Comparison of ENCODE assay signal across 8 cellular contexts in the genomic region with DNA sequence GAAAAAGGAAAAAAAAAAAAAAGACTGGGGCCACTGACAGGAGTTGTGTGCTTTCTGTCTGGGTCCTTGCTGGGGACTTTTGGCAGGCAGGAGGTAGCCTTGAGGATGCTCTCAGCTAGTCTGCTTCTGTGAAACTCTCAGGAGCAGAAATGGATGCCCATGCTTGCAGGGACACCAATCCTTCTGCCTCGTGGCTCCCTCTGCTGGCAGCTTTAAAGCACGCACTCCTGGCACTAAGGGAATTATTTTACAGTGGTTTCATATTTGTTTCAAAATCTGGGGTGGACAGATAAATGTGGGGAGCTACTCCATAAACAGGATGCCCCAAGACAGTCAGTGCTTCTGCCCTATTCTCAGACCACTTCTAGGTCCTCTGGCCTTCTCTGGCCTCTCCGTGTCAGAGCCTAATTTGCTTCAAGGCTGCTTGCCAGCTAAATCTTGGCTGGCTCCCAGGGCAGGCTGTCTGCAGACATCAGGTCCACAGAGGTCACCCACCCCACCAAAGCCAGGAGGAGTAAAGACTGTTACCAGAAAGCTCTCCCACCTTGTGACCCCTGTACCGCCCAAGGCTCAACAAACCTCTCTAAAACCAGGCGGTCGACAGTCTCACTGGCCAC. TPM values are rescaled to one million over a fixed set of nuclear protein-coding genes. Genes with fewer than 3 reads are reported as not detected.
DNase-seq lines count a peak whose midpoint lies in the region; ATAC-seq and TF ChIP-seq lines count a peak whose summit lies in the region.

No MANE protein-coding gene starts in this region.

- H3K4me2 ChIP-seq in DOHH2 (ENCODE audit: low read length) (no peak overlapping the region), Loucy (ENCODE audit: low read depth, low read length, poor library complexity, severe bottlenecking) (no peak overlapping the region), trophoblast cell (ENCODE audit: low read length) (no peak overlapping the region)

- TF ChIP-seq POLR2A in tibial nerve (IDR thresholded peaks at IDR 0.05): no peak

- H3K9me2 ChIP-seq in DOHH2 (replicated peaks; ENCODE audit: control insufficient read depth, low read length): no peaks in the 10 kb centered on the region
- H3K9me2 ChIP-seq in Loucy (replicated peaks; ENCODE audit: low read depth, low read length): no peaks in the 10 kb centered on the region

- no peaks in the 10 kb centered on the region for H3K9me3 Mint-ChIP-seq in activated naive CD4-positive, alpha-beta T cell treated with anti-CD3 and anti-CD28 coated beads, Interleukin-2, amount 10 ng/mL, durations not matched to agents 7 days and 5 days

- H3K4me1 ChIP-seq in DOHH2 (ENCODE audit: control insufficient read depth, low read length) (peaks cover 15% of the 10 kb centered on the region), Loucy (ENCODE audit: insufficient read depth, low read length, poor library complexity, severe bottlenecking) (peaks cover 12% of the 10 kb centered on the region), trophoblast cell (ENCODE audit: control insufficient read depth in 1 of 2, insufficient read depth in 2 of 2, low read length in 2 of 2) (no peaks in the 10 kb centered on the region), tibial nerve (peaks cover 0 to 27% (median 0%) of the 10 kb centered on the region in 4 donors)

- H3K79me2 ChIP-seq in DOHH2 (ENCODE audit: control insufficient read depth, low read length) (no peaks in the 10 kb centered on the region), Loucy (ENCODE audit: insufficient read depth, low read length) (no peaks in the 10 kb centered on the region), trophoblast cell (ENCODE audit: control insufficient read depth, insufficient read depth, low read length, poor library complexity) (no peaks in the 10 kb centered on the region)

- H2AFZ ChIP-seq in Loucy (ENCODE audit: low read length) (no peak overlapping the region), trophoblast cell (ENCODE audit: insufficient read depth, low read length, poor library complexity) (no peak overlapping the region)

- peaks cover 21% of the 10 kb centered on the region for H3K36me3 Mint-ChIP-seq in activated naive CD4-positive, alpha-beta T cell treated with anti-CD3 and anti-CD28 coated beads, Interleukin-2, amount 10 ng/mL, durations not matched to agents 7 days and 5 days

- H2BK12ac ChIP-seq in trophoblast cell (ENCODE audit: low read length): no peak overlapping the region

- no peak overlapping the region for H2AK5ac ChIP-seq in trophoblast cell (ENCODE audit: low read length)

- H2BK120ac ChIP-seq in trophoblast cell (ENCODE audit: insufficient read depth, low read length, poor library complexity): no peak overlapping the region

- H3K27me3 ChIP-seq in DOHH2 (ENCODE audit: control insufficient read depth, low read length): no peaks in the 10 kb centered on the region
- H3K27me3 ChIP-seq in Loucy (ENCODE audit: insufficient read depth, low read length, poor library complexity, severe bottlenecking): no peaks in the 10 kb centered on the region
- H3K27me3 ChIP-seq in trophoblast cell (ENCODE audit: insufficient read depth, low read length): no peaks in the 10 kb centered on the region
- no peaks in the 10 kb centered on the region for H3K27me3 ChIP-seq in tibial nerve

- H3K9me3 ChIP-seq in DOHH2 (ENCODE audit: control insufficient read depth, insufficient read depth, low read length): no peaks in the 10 kb centered on the region
- no peaks in the 10 kb centered on the region for H3K9me3 ChIP-seq in Loucy (ENCODE audit: insufficient read depth, low read depth, low read length)
- no peaks in the 10 kb centered on the region for H3K9me3 ChIP-seq in trophoblast cell (ENCODE audit: insufficient read depth, low read depth, low read length)
- no peaks in the 10 kb centered on the region for H3K9me3 ChIP-seq in tibial nerve

- CTCF ChIA-PET in activated naive CD4-positive, alpha-beta T cell treated with anti-CD3 and anti-CD28 coated beads, Interleukin-2, amount 10 ng/mL, durations not matched to agents 7 days and 5 days (lab: Charles Lee): interaction anchor here (0.6 to 12.7 kb wide), 28 partner anchors 9 to 299 kb away, joined by 3 to 225 read pairs (median 5); a partner anchor contains a TSS

- no peak overlapping the region for H4K8ac ChIP-seq in trophoblast cell (ENCODE audit: low read depth, low read length)

- H4K12ac ChIP-seq in trophoblast cell (ENCODE audit: low read depth, low read length): no peak overlapping the region

- WGBS in trophoblast cell (ENCODE audit: extremely low coverage, insufficient coverage, insufficient read length): no CpG with 5 or more reads among the region's 6 CpGs
- 22% methylated on average over 6 of the region's 6 CpGs for WGBS in tibial nerve, 2 donors

- H4K91ac ChIP-seq in trophoblast cell (ENCODE audit: low read depth, low read length): no peak overlapping the region

- H3K14ac ChIP-seq in trophoblast cell (ENCODE audit: low read length): no peak overlapping the region

- no peak overlapping the region for H2BK5ac ChIP-seq in trophoblast cell (ENCODE audit: low read depth, low read length, poor library complexity)

- H3K4me3 ChIP-seq in DOHH2 (ENCODE audit: low read length) (no peak overlapping the region), Loucy (ENCODE audit: low read length, poor library complexity, severe bottlenecking) (no peak overlapping the region), trophoblast cell (ENCODE audit: low read depth, low read length) (no peak overlapping the region), tibial nerve (no peak overlapping the region)

- H3K4me1 Mint-ChIP-seq in activated naive CD4-positive, alpha-beta T cell treated with anti-CD3 and anti-CD28 coated beads, Interleukin-2, amount 10 ng/mL, durations not matched to agents 7 days and 5 days: no peaks in the 10 kb centered on the region

- H3K9ac ChIP-seq in Loucy (ENCODE audit: low read depth, low read length, poor library complexity, severe bottlenecking) (no peak overlapping the region), trophoblast cell (ENCODE audit: low read length) (no peak overlapping the region)

- peak; percentile 90 for DNase-seq in activated naive CD4-positive, alpha-beta T cell treated with anti-CD3 and anti-CD28 coated beads, Interleukin-2, amount 10 ng/mL, durations not matched to agents 7 days and 5 days
- DNase-seq in glomerular endothelial cell (ENCODE audit: extremely low read depth, low read depth, low spot score) (peak; percentile 41), trophoblast cell (peak; percentile 53 to 87), tibial nerve (ENCODE audit: low spot score in 2 of 2) (peak; percentile 76 to 90)

- no peak overlapping the region for H3K4me3 Mint-ChIP-seq in activated naive CD4-positive, alpha-beta T cell treated with anti-CD3 and anti-CD28 coated beads, Interleukin-2, amount 10 ng/mL, durations not matched to agents 7 days and 5 days

- TF ChIP-seq EP300 in tibial nerve (IDR thresholded peaks at IDR 0.05): peak in 1 of 2 donors; percentile 48

- H3K23ac ChIP-seq in trophoblast cell (ENCODE audit: low read length): no peak overlapping the region

- no peak overlapping the region for H3K18ac ChIP-seq in trophoblast cell (ENCODE audit: low read length)

- H3K27ac ChIP-seq in DOHH2 (ENCODE audit: low read depth, low read length) (no peak overlapping the region), trophoblast cell (ENCODE audit: low read depth, low read length) (no peak overlapping the region), tibial nerve (peak overlapping the region in 1 of 4 donors; percentile 12)

- H4K20me1 ChIP-seq in DOHH2 (ENCODE audit: control insufficient read depth, insufficient read depth, low read depth, low read length) (no peaks in the 10 kb centered on the region), Loucy (ENCODE audit: insufficient read depth, low read length, poor library complexity, severe bottlenecking) (no peaks in the 10 kb centered on the region)

- no peaks in the 10 kb centered on the region for H3K79me1 ChIP-seq in trophoblast cell (ENCODE audit: low read length)

- H3K27me3 Mint-ChIP-seq in activated naive CD4-positive, alpha-beta T cell treated with anti-CD3 and anti-CD28 coated beads, Interleukin-2, amount 10 ng/mL, durations not matched to agents 7 days and 5 days: no peaks in the 10 kb centered on the region

- H3F3A ChIP-seq in DOHH2 (ENCODE audit: control insufficient read depth, insufficient read depth) (no peaks in the 10 kb centered on the region), Loucy (ENCODE audit: low read depth) (no peaks in the 10 kb centered on the region)

- ATAC-seq in SK-N-SH treated with all-trans-retinoic acid at 6 μM for 48 hours (peak; percentile 95), HG03280 (IDR thresholded peaks at IDR 0.05; ENCODE audit: unreplicated experiment) (no peak)

- H3K4ac ChIP-seq in trophoblast cell (ENCODE audit: low read depth, low read length): no peak overlapping the region

- H3K36me3 ChIP-seq in DOHH2 (ENCODE audit: control insufficient read depth, low read length) (peaks cover 71% of the 10 kb centered on the region), Loucy (ENCODE audit: insufficient read depth, low read length) (peaks cover 6% of the 10 kb centered on the region; the same call in 1 of the 2 replicates), trophoblast cell (ENCODE audit: control insufficient read depth in 1 of 2, insufficient read depth in 2 of 2, low read length in 2 of 2) (peaks cover 19 to 31% of the 10 kb centered on the region in 2 experiments), tibial nerve (peaks cover 0 to 2% (median 0%) of the 10 kb centered on the region in 3 donors)

- TF ChIP-seq CTCF in DOHH2 (IDR thresholded peaks at IDR 0.05; ENCODE audit: low read depth, low read length, poor library complexity, severe bottlenecking): peak; percentile 93
- peak; percentile 96 for TF ChIP-seq CTCF in Loucy (conservative IDR thresholded peaks at IDR 0.05; ENCODE audit: low read length)
- TF ChIP-seq CTCF in tibial nerve (IDR thresholded peaks at IDR 0.05): peak; percentile 78 to 94 (median 88)

- no peak overlapping the region for H3K27ac Mint-ChIP-seq in activated naive CD4-positive, alpha-beta T cell treated with anti-CD3 and anti-CD28 coated beads, Interleukin-2, amount 10 ng/mL, durations not matched to agents 7 days and 5 days

TF ChIP-seq in SK-N-SH treated with all-trans-retinoic acid at 6 μM for 48 hours, 23 proteins besides CTCF, POLR2A, EP300 and RAD21 (continues in another document):
- no peak for TF ChIP-seq BACH2 (CRISPR knock-in tag; IDR thresholded peaks at IDR 0.05; ENCODE audit: borderline replicate concordance)
- no peak for TF ChIP-seq ESRRG (CRISPR knock-in tag; IDR thresholded peaks at IDR 0.05)

RNA-seq across cellular contexts. Expression of a gene that starts 17.1 kb away (rescaled TPM):
- total RNA-seq in glomerular endothelial cell (2.7 and 5.2 TPM in 2 replicates), tibial nerve (10 to 100 TPM in 1 of 4 donors, 1 to 10 TPM in 3; 1.5 to 12.2 (median 2.8) TPM)
- 11.4 and 12.4 TPM in 2 replicates for polyA plus RNA-seq in trophoblast cell (2013)

RNA-seq across cellular contexts. Expression of a gene that starts 25.5 kb away (rescaled TPM):
- 46.2 and 79.4 TPM in 2 replicates for total RNA-seq in glomerular endothelial cell
- polyA plus RNA-seq in trophoblast cell (2013): 2.0 and 2.7 TPM in 2 replicates
- total RNA-seq in tibial nerve: 10 to 100 TPM; 47.9 to 68.4 (median 66.9) TPM

RNA-seq across cellular contexts. Expression of a gene that starts 30.4 kb away (rescaled TPM):
- total RNA-seq in glomerular endothelial cell (not detected in 2 replicates), tibial nerve (not detected)
- not detected in 2 replicates for polyA plus RNA-seq in trophoblast cell (2013)

RNA-seq across cellular contexts. Expression of a gene that starts 36.2 kb away (rescaled TPM):
- total RNA-seq in glomerular endothelial cell (29.6 and 29.8 TPM in 2 replicates), tibial nerve (10 to 100 TPM in 1 of 4 donors, 1 to 10 TPM in 2, under 1 TPM in 1; 0.60 to 10.3 (median 8.0) TPM)
- 2.0 and 2.5 TPM in 2 replicates for polyA plus RNA-seq in trophoblast cell (2013)

RNA-seq across cellular contexts. Expression of a gene that starts 39.6 kb away (rescaled TPM):
- not detected in 2 replicates for total RNA-seq in glomerular endothelial cell
- polyA plus RNA-seq in trophoblast cell (2013): 0.07 TPM in 1 of 2 replicates, not detected in the other
- 1 to 10 TPM in 2 of 4 donors, not detected in 2; 1.3 to 1.4 TPM for total RNA-seq in tibial nerve
